Comparison of ENCODE assay signal across 21 cellular contexts in genomic region chr7:28418311-28418710, GRCh38. TPM values are rescaled to one million over a fixed set of nuclear protein-coding genes. Genes with fewer than 3 reads are reported as not detected.
"Had no signal": no experiment of that assay in that cellular context is flagged by ENCODE, and none has a peak within 500 bp of the region (broad histone marks: within the 10 kb centered on the region; RNA-seq: fewer than 3 reads in every experiment).

No MANE protein-coding gene starts in this region.

- H3K27ac Mint-ChIP-seq: activated CD4-positive, alpha-beta memory T cell treated with anti-CD3 and anti-CD28 coated beads, Interleukin-2, amount 10 ng/mL, durations not matched to agents 7 days and 5 days; activated CD4-positive, alpha-beta T cell treated with anti-CD3 and anti-CD28 coated beads, Interleukin-2, amount 10 ng/mL, durations not matched to agents 24 days and 14 days; natural killer cell treated with Interleukin-12 subunit alpha and Interleukin-12 subunit beta and Interleukin-15 and Interleukin-18, amount 100 ng/mL, for 72 hours; progenitor cell of endocrine pancreas had no signal

- H3K27ac ChIP-seq: ascending aorta, brain microvascular endothelial cell, tibial artery, VCaP had no signal

- H3K27me3 ChIP-seq: ascending aorta, brain microvascular endothelial cell, right atrium auricular region, tibial artery had no signal

- H3K4me3 ChIP-seq: ascending aorta, right atrium auricular region, tibial artery had no signal

- ATAC-seq: activated CD4-positive, CD25-positive, alpha-beta regulatory T cell treated with anti-CD3 and anti-CD28 coated beads, Interleukin-2, amount 50 U/mL, for 24 hours; natural killer cell treated with Interleukin-12 subunit alpha and Interleukin-12 subunit beta and Interleukin-15 and Interleukin-18, amount 100 ng/mL, for 72 hours; stimulated activated naive CD8-positive, alpha-beta T cell treated with anti-CD3 and anti-CD28 coated beads, Interleukin-15, Interleukin-2, amounts not matched to agents 100 U/mL and 50 U/mL, for 24 hours had no signal

- H3K9me3 ChIP-seq: ascending aorta, right atrium auricular region, tibial artery had no signal

- H3K9me3 Mint-ChIP-seq: activated CD4-positive, alpha-beta memory T cell treated with anti-CD3 and anti-CD28 coated beads, Interleukin-2, amount 10 ng/mL, durations not matched to agents 7 days and 5 days; activated CD4-positive, alpha-beta T cell treated with anti-CD3 and anti-CD28 coated beads, Interleukin-2, amount 10 ng/mL, durations not matched to agents 24 days and 14 days; natural killer cell treated with Interleukin-12 subunit alpha and Interleukin-12 subunit beta and Interleukin-15 and Interleukin-18, amount 100 ng/mL, for 72 hours had no signal

- H3K4me3 Mint-ChIP-seq: activated CD4-positive, alpha-beta memory T cell treated with anti-CD3 and anti-CD28 coated beads, Interleukin-2, amount 10 ng/mL, durations not matched to agents 7 days and 5 days; activated CD4-positive, alpha-beta T cell treated with anti-CD3 and anti-CD28 coated beads, Interleukin-2, amount 10 ng/mL, durations not matched to agents 24 days and 14 days; natural killer cell treated with Interleukin-12 subunit alpha and Interleukin-12 subunit beta and Interleukin-15 and Interleukin-18, amount 100 ng/mL, for 72 hours had no signal

- DNase-seq: activated CD4-positive, alpha-beta memory T cell treated with anti-CD3 and anti-CD28 coated beads, Interleukin-2, amount 10 ng/mL, durations not matched to agents 7 days and 5 days; activated CD4-positive, alpha-beta T cell treated with anti-CD3 and anti-CD28 coated beads, Interleukin-2, amount 10 ng/mL, durations not matched to agents 24 days and 14 days; activated effector memory CD4-positive, alpha-beta T cell treated with anti-CD3 and anti-CD28 coated beads, Interleukin-2, amount 50 U/mL, for 16 hours; activated naive CD4-positive, alpha-beta T cell treated with anti-CD3 and anti-CD28 coated beads, Interleukin-2, amount 50 U/mL, for 16 hours; activated T-cell treated with anti-CD3 and anti-CD28 coated beads for 4 hours; brain microvascular endothelial cell; caudate nucleus; dermis blood vessel endothelial cell; effector CD8-positive, alpha-beta T cell; head of caudate nucleus; hypothalamus; stimulated activated CD4-positive, alpha-beta T cell treated with anti-CD3 and anti-CD28 coated beads, Interleukin-4, amount 100 ng/mL, for 24 hours; stimulated activated naive CD8-positive, alpha-beta T cell treated with anti-CD3 and anti-CD28 coated beads, Interleukin-15, Interleukin-2, amounts not matched to agents 100 U/mL and 50 U/mL, for 24 hours; tibial artery had no signal

- H3K4me1 Mint-ChIP-seq: activated CD4-positive, alpha-beta memory T cell treated with anti-CD3 and anti-CD28 coated beads, Interleukin-2, amount 10 ng/mL, durations not matched to agents 7 days and 5 days; activated CD4-positive, alpha-beta T cell treated with anti-CD3 and anti-CD28 coated beads, Interleukin-2, amount 10 ng/mL, durations not matched to agents 24 days and 14 days had no signal

- H3K36me3 ChIP-seq: ascending aorta, brain microvascular endothelial cell, right atrium auricular region, tibial artery had no signal

- H3K4me1 ChIP-seq: ascending aorta, right atrium auricular region had no signal

- H3K36me3 Mint-ChIP-seq: natural killer cell treated with Interleukin-12 subunit alpha and Interleukin-12 subunit beta and Interleukin-15 and Interleukin-18, amount 100 ng/mL, for 72 hours had no signal

RNA-seq across cellular contexts. Expression of gene CREB5, which starts 6.0 kb away (rescaled TPM):
- total RNA-seq: activated CD4-positive, alpha-beta memory T cell treated with anti-CD3 and anti-CD28 coated beads, Interleukin-2, amount 10 ng/mL, durations not matched to agents 7 days and 5 days; activated CD4-positive, alpha-beta T cell treated with anti-CD3 and anti-CD28 coated beads, Interleukin-2, amount 10 ng/mL, durations not matched to agents 24 days and 14 days; T-helper 2 cell treated with Interferon-gamma antibody and Interleukin-4, amounts not matched to agents 100 ng/mL and 5 ng/mL, for 36 hours had no signal
